In genomic region chr7:35024298-35024697, GRCh38 we compare ENCODE assay signal across 26 cellular contexts. TPM values are rescaled to one million over a fixed set of nuclear protein-coding genes. Genes with fewer than 3 reads are reported as not detected.
DNase-seq lines count a peak whose midpoint lies in the region; ATAC-seq, FAIRE-seq and TF ChIP-seq lines count a peak whose summit lies in the region.
"Had no signal": no experiment of that assay in that cellular context is flagged by ENCODE, and none has a peak within 500 bp of the region (broad histone marks: within the 10 kb centered on the region; RNA-seq: fewer than 3 reads in every experiment).

No MANE protein-coding gene starts in this region.

- peak overlapping the region; percentile 24 for H3K27ac Mint-ChIP-seq in Calu3 (ENCODE audit: unreplicated experiment)
- peak overlapping the region in 2 of 8 donors; percentile 38 to 67 for H3K27ac Mint-ChIP-seq in CD8-positive, alpha-beta memory T cell
- H3K27ac Mint-ChIP-seq: activated CD4-positive, alpha-beta T cell treated with anti-CD3 and anti-CD28 coated beads, Interleukin-2, amount 10 ng/mL, durations not matched to agents 24 days and 14 days; activated naive CD8-positive, alpha-beta T cell treated with anti-CD3 and anti-CD28 coated beads for 36 hours; CD14-positive monocyte; naive thymus-derived CD4-positive, alpha-beta T cell had no signal

- TF ChIP-seq POLR2A in GM12878 (IDR thresholded peaks at IDR 0.05; ENCODE audit: low read depth, low read length) (no peak), esophagus muscularis mucosa (IDR thresholded peaks at IDR 0.05; ENCODE audit: low read depth) (no peak)

- DNase-seq in Calu3: no peak
- no peak for DNase-seq in GM12878 (ENCODE audit: low read depth, low spot score)
- no peak for DNase-seq in CD8-positive, alpha-beta memory T cell
- no peak for DNase-seq in esophagus muscularis mucosa (ENCODE audit: extremely low spot score)
- DNase-seq in effector CD4-positive, alpha-beta T cell: no peak
- DNase-seq: activated CD4-positive, alpha-beta T cell treated with anti-CD3 and anti-CD28 coated beads, Interleukin-2, amount 10 ng/mL, durations not matched to agents 24 days and 14 days; activated effector memory CD4-positive, alpha-beta T cell treated with Interleukin-2 at 50 U/mL for 16 hours; activated naive CD8-positive, alpha-beta T cell treated with anti-CD3 and anti-CD28 coated beads for 36 hours; central memory CD4-positive, alpha-beta T cell; DMS 273 treated with DMSO at 0.1 percent for 48 hours; KG1; left ventricle myocardium inferior; naive thymus-derived CD4-positive, alpha-beta T cell; NCI-H187; NCI-H526; stimulated activated CD4-positive, alpha-beta T cell treated with anti-CD3 and anti-CD28 coated beads, Interleukin-2, amount 100 ng/mL, for 24 hours; T-helper 2 cell; uterus had no signal

- SMC1A ChIA-PET in GM12878 (lab: Charles Lee; ENCODE audit: uncharacterized antibody, unreplicated experiment): interaction anchor here (1.6 to 3.4 kb wide), 2 partner anchors 10 to 12 kb away, joined by 5 to 16 read pairs; no protein-coding TSS in a partner anchor

- intact Hi-C loops in Calu3 (cut with micrococcal nuclease; ENCODE audit: unreplicated experiment): no loop called here
- intact Hi-C loops in GM12878 (cut with micrococcal nuclease; ENCODE audit: unreplicated experiment): no loop called here
- intact Hi-C loops in esophagus muscularis mucosa (cut with DNase I): no loop called here

- H4K20me1 ChIP-seq in GM12878 (ENCODE audit: control insufficient read depth, insufficient read depth): no peaks in the 10 kb centered on the region

- H3K36me3 ChIP-seq in GM12878 (ENCODE audit: control insufficient read depth in 2 of 2, insufficient read depth in 2 of 2, low read length in 1 of 2): no peaks in the 10 kb centered on the region; a peak in 1 of 4 replicates
- no peaks in the 10 kb centered on the region for H3K36me3 ChIP-seq in CD8-positive, alpha-beta memory T cell (ENCODE audit: insufficient read depth, low read length)
- H3K36me3 ChIP-seq in esophagus muscularis mucosa: no peaks in the 10 kb centered on the region
- H3K36me3 ChIP-seq: ascending aorta, left ventricle myocardium inferior, uterus had no signal

- no peak for TF ChIP-seq EP300 in GM12878 (IDR thresholded peaks at IDR 0.05; ENCODE audit: borderline replicate concordance in 1 of 2, control insufficient read depth in 1 of 2, low read depth in 2 of 2, low read length in 2 of 2)
- no peak for TF ChIP-seq EP300 in esophagus muscularis mucosa (IDR thresholded peaks at IDR 0.05)

- no peak overlapping the region for H3K27ac ChIP-seq in GM12878 (ENCODE audit: control insufficient read depth, insufficient read depth)
- H3K27ac ChIP-seq in CD8-positive, alpha-beta memory T cell (ENCODE audit: low read depth, low read length): no peak overlapping the region
- no peak overlapping the region for H3K27ac ChIP-seq in esophagus muscularis mucosa (replicated peaks in 1 of 4)
- H3K27ac ChIP-seq: ascending aorta, left ventricle myocardium inferior, skin epidermis, uterus had no signal

- BruUV-seq in Calu3 (replicated peaks; lab: Mats Ljungman, UMichigan) (no TSS peak), GM12878 (replicated peaks; lab: Mats Ljungman, UMichigan) (no TSS peak)

- H3K4me2 ChIP-seq in GM12878 (ENCODE audit: control insufficient read depth, insufficient read depth): no peak overlapping the region

- no peak overlapping the region for H3K4me3 ChIP-seq in GM12878
- H3K4me3 ChIP-seq in CD8-positive, alpha-beta memory T cell (ENCODE audit: low read length): no peak overlapping the region
- H3K4me3 ChIP-seq in esophagus muscularis mucosa: no peak overlapping the region
- H3K4me3 ChIP-seq: ascending aorta, left ventricle myocardium inferior, skin epidermis, uterus had no signal

- H3K27me3 ChIP-seq in GM12878 (replicated peaks in 1 of 2; ENCODE audit: control insufficient read depth in 2 of 2, insufficient read depth in 2 of 2, low read length in 1 of 2) (no peaks in the 10 kb centered on the region), esophagus muscularis mucosa (no peaks in the 10 kb centered on the region)
- no peaks in the 10 kb centered on the region for H3K27me3 ChIP-seq in CD8-positive, alpha-beta memory T cell (ENCODE audit: insufficient read depth, low read length, poor library complexity, severe bottlenecking)
- H3K27me3 ChIP-seq: ascending aorta, uterus had no signal

- H2AFZ ChIP-seq in GM12878 (ENCODE audit: control insufficient read depth, low read depth, low read length): no peak overlapping the region

- H3K9me3 Mint-ChIP-seq in Calu3 (ENCODE audit: low read depth, unreplicated experiment): no peaks in the 10 kb centered on the region
- no peaks in the 10 kb centered on the region for H3K9me3 Mint-ChIP-seq in CD8-positive, alpha-beta memory T cell
- H3K9me3 Mint-ChIP-seq: activated CD4-positive, alpha-beta T cell treated with anti-CD3 and anti-CD28 coated beads, Interleukin-2, amount 10 ng/mL, durations not matched to agents 24 days and 14 days; activated naive CD8-positive, alpha-beta T cell treated with anti-CD3 and anti-CD28 coated beads for 36 hours; naive thymus-derived CD4-positive, alpha-beta T cell had no signal

- no peak for FAIRE-seq in GM12878 (lab: Jason Lieb, UNC)
- FAIRE-seq: endothelial cell of umbilical vein, HTR-8/SVneo, islet of Langerhans had no signal

- no peaks in the 10 kb centered on the region for H3K79me2 ChIP-seq in GM12878 (ENCODE audit: control insufficient read depth, insufficient read depth, low read length)

- no peaks in the 10 kb centered on the region for H3K27me3 Mint-ChIP-seq in Calu3 (ENCODE audit: unreplicated experiment)
- H3K27me3 Mint-ChIP-seq in CD8-positive, alpha-beta memory T cell: no peaks in the 10 kb centered on the region
- H3K27me3 Mint-ChIP-seq: activated CD4-positive, alpha-beta T cell treated with anti-CD3 and anti-CD28 coated beads, Interleukin-2, amount 10 ng/mL, durations not matched to agents 24 days and 14 days; activated naive CD8-positive, alpha-beta T cell treated with anti-CD3 and anti-CD28 coated beads for 36 hours had no signal

- ATAC-seq in GM18867 (IDR thresholded peaks at IDR 0.05; ENCODE audit: unreplicated experiment) (peak; percentile 95), HG03460 (IDR thresholded peaks at IDR 0.05; ENCODE audit: unreplicated experiment) (peak; percentile 55), GM12878 (peak; percentile 86)
- ATAC-seq: naive thymus-derived CD4-positive, alpha-beta T cell had no signal

- no peaks in the 10 kb centered on the region for H3K9me3 ChIP-seq in GM12878 (replicated peaks; ENCODE audit: control insufficient read depth, insufficient read depth, low read length)
- H3K9me3 ChIP-seq in CD8-positive, alpha-beta memory T cell (ENCODE audit: low read length): no peaks in the 10 kb centered on the region
- no peaks in the 10 kb centered on the region for H3K9me3 ChIP-seq in esophagus muscularis mucosa
- H3K9me3 ChIP-seq: ascending aorta, left ventricle myocardium inferior, uterus had no signal

- RAD21 ChIA-PET in GM12878 (lab: Charles Lee; ENCODE audit: unreplicated experiment): interaction anchor here (0.9 to 3.4 kb wide), 3 partner anchors 10 to 21 kb away, joined by 3 to 12 read pairs (median 4); no protein-coding TSS in a partner anchor

- no peak overlapping the region for H3K9ac ChIP-seq in GM12878 (ENCODE audit: control insufficient read depth, insufficient read depth, low read length)

- in situ Hi-C loops in GM12878 (cut with MboI): no loop called here

- POLR2A ChIA-PET in GM12878 (lab: Charles Lee): interaction anchor here (1.2 to 1.6 kb wide), 2 partner anchors 10 to 16 kb away, joined by 3 read pairs; no protein-coding TSS in a partner anchor
- POLR2A ChIA-PET in CD8-positive, alpha-beta memory T cell (lab: Charles Lee): no interaction called here

- 23% methylated on average over 3 of the region's 3 CpGs for WGBS in GM12878 (ENCODE audit: insufficient coverage, insufficient replicate concordance, low lambda C conversion rate, missing lambda C conversion rate)
- WGBS in esophagus muscularis mucosa: 99% methylated on average over 3 of the region's 3 CpGs

- H3K4me3 Mint-ChIP-seq in Calu3 (ENCODE audit: low read depth, unreplicated experiment): no peak overlapping the region
- H3K4me3 Mint-ChIP-seq in CD8-positive, alpha-beta memory T cell: peak overlapping the region in 3 of 7 donors; percentile 15 to 52 (median 16)
- H3K4me3 Mint-ChIP-seq: activated CD4-positive, alpha-beta T cell treated with anti-CD3 and anti-CD28 coated beads, Interleukin-2, amount 10 ng/mL, durations not matched to agents 24 days and 14 days; activated naive CD8-positive, alpha-beta T cell treated with anti-CD3 and anti-CD28 coated beads for 36 hours; CD14-positive monocyte; naive thymus-derived CD4-positive, alpha-beta T cell had no signal

- no peaks in the 10 kb centered on the region for H3K4me1 ChIP-seq in GM12878 (ENCODE audit: control insufficient read depth, insufficient read depth, low read length)
- no peaks in the 10 kb centered on the region for H3K4me1 ChIP-seq in CD8-positive, alpha-beta memory T cell (ENCODE audit: insufficient read depth, low read length)
- peaks cover 0 to 12% (median 4%) of the 10 kb centered on the region in 4 donors for H3K4me1 ChIP-seq in esophagus muscularis mucosa
- H3K4me1 ChIP-seq: uterus had no signal

- CTCF ChIA-PET in Calu3 (lab: Charles Lee) (interaction anchor here (1.3 kb wide), 1 partner anchor 19 kb away, joined by 3 read pairs; no protein-coding TSS in a partner anchor), GM12878 (lab: Yijun Ruan, JAX) (interaction anchor here (0.7 to 1.8 kb wide), 4 partner anchors 8 to 704 kb away, joined by 3 to 5 read pairs (median 4); no protein-coding TSS in a partner anchor)
- CTCF ChIA-PET in CD8-positive, alpha-beta memory T cell (lab: Charles Lee): no interaction called here

- H3K36me3 Mint-ChIP-seq in Calu3 (ENCODE audit: insufficient read depth, unreplicated experiment): no peaks in the 10 kb centered on the region
- no peaks in the 10 kb centered on the region for H3K36me3 Mint-ChIP-seq in CD8-positive, alpha-beta memory T cell
- H3K36me3 Mint-ChIP-seq: activated naive CD8-positive, alpha-beta T cell treated with anti-CD3 and anti-CD28 coated beads for 36 hours; CD14-positive monocyte; naive thymus-derived CD4-positive, alpha-beta T cell had no signal

- TF ChIP-seq CTCF in Calu3 (IDR thresholded peaks at IDR 0.05; ENCODE audit: unreplicated experiment) (no peak), GM12878 (IDR thresholded peaks at IDR 0.05 in 2 of 3, conservative IDR thresholded peaks at IDR 0.05 in 1 of 3; ENCODE audit: control insufficient read depth in 2 of 3, extremely low read depth in 1 of 3, insufficient read depth in 1 of 3, low read depth in 3 of 3, low read length in 3 of 3) (no peak), esophagus muscularis mucosa (IDR thresholded peaks at IDR 0.05) (no peak)

- peaks cover 56% of the 10 kb centered on the region for H3K4me1 Mint-ChIP-seq in Calu3 (ENCODE audit: low read depth, unreplicated experiment)
- peaks cover 18 to 37% (median 19%) of the 10 kb centered on the region in 3 donors for H3K4me1 Mint-ChIP-seq in CD8-positive, alpha-beta memory T cell
- H3K4me1 Mint-ChIP-seq: activated naive CD8-positive, alpha-beta T cell treated with anti-CD3 and anti-CD28 coated beads for 36 hours had no signal

- no peak for TF ChIP-seq RAD21 in GM12878 (IDR thresholded peaks at IDR 0.05; ENCODE audit: insufficient read depth, low read depth, low read length)

RNA-seq across cellular contexts. Expression of gene DPY19L1, which starts 13.0 kb away (rescaled TPM):
- 88.1 and 90.4 TPM in 2 replicates for total RNA-seq in Calu3 (2022)
- 17.5 and 23.3 TPM in 2 replicates for total RNA-seq in GM12878 (2013; cell fraction: nucleolus; rRNA removed)
- total RNA-seq in GM12878 (2014; rRNA removed): 4.0 and 5.8 TPM in 2 replicates
- 4.8 and 6.2 TPM in 2 replicates for total RNA-seq in GM12878 (2014; rRNA removed; fragmentation: Illumina TruSeq; extraction: Trizol)
- total RNA-seq in GM12878 (2021): 5.5 and 6.4 TPM in 2 replicates
- 0.76 TPM for polyA plus RNA-seq in GM12878 (2011; ENCODE audit: low read depth)
- polyA plus RNA-seq in GM12878 (2011; rRNA removed): 35.4 and 70.7 TPM in 2 replicates
- polyA plus RNA-seq in GM12878 (2011; cell fraction: cytosol; rRNA removed): 10.3 and 11.8 TPM in 2 replicates
- 11.5 and 14.2 TPM in 2 replicates for polyA plus RNA-seq in GM12878 (2011; cell fraction: nucleus; rRNA removed)
- polyA plus RNA-seq in GM12878 (2012): 1.4 and 2.0 TPM in 2 replicates
- 5.1 and 6.9 TPM in 2 replicates for polyA plus RNA-seq in GM12878 (2014; fragmentation: Illumina TruSeq; extraction: Trizol)
- polyA plus RNA-seq in GM12878 (2014; fragmentation: Nextera tagmentation; extraction: Ambion mirVana): under 1 TPM; 0.47 to 0.93 TPM
- polyA plus RNA-seq in GM12878 (2014; rRNA removed): 3.0 and 3.5 TPM in 2 replicates
- 1 to 10 TPM in 1 of 2 experiments, under 1 TPM in 1; 0.63 to 1.6 TPM for polyA plus RNA-seq in GM12878 (2016; fragmentation: Nextera tagmentation; extraction: Ambion mirVana)
- 19.5 and 25.2 TPM in 2 replicates for polyA minus RNA-seq in GM12878 (2011; rRNA and poly(A)+ RNA removed)
- 8.2 and 11.3 TPM in 2 replicates for polyA minus RNA-seq in GM12878 (2011; cell fraction: cytosol; rRNA and poly(A)+ RNA removed)
- 12.3 and 20.5 TPM in 2 replicates for polyA minus RNA-seq in GM12878 (2011; cell fraction: nucleus; rRNA and poly(A)+ RNA removed)
- 10 to 100 TPM; 15.9 to 16.2 TPM for total RNA-seq in CD8-positive, alpha-beta memory T cell
- polyA plus RNA-seq in CD8-positive, alpha-beta memory T cell: 3.2 TPM
- total RNA-seq in esophagus muscularis mucosa: 10 to 100 TPM; 10.8 to 14.3 (median 11.8) TPM
